8 cellular contexts compared by ENCODE assay signal in genomic region chr6:168035661-168036616, GRCh38. TPM values are rescaled to one million over a fixed set of nuclear protein-coding genes. Genes with fewer than 3 reads are reported as not detected.
DNase-seq lines count a peak whose midpoint lies in the region; ATAC-seq and TF ChIP-seq lines count a peak whose summit lies in the region.

No MANE protein-coding gene starts in this region.

- CTCF ChIA-PET in CD4-positive, alpha-beta memory T cell (lab: Charles Lee; ENCODE audit: partially characterized antibody), result no interaction called here

- peaks cover 4% of the 10 kb centered on the region for H3K27me3 ChIP-seq in CD4-positive, alpha-beta memory T cell (ENCODE audit: insufficient read depth, low read length)
- no peaks in the 10 kb centered on the region for H3K27me3 ChIP-seq in layer of hippocampus (ENCODE audit: control insufficient read depth, insufficient read depth, low read length)
- H3K27me3 ChIP-seq in thyroid gland, result no peaks in the 10 kb centered on the region

- no peak overlapping the region for H3K27ac ChIP-seq in CD4-positive, alpha-beta memory T cell (ENCODE audit: low read depth, low read length)
- peak overlapping the region; percentile 27 for H3K27ac ChIP-seq in layer of hippocampus (ENCODE audit: low read depth, low read length)
- peak overlapping the region in 2 of 3 donors; percentile 26 to 55 for H3K27ac ChIP-seq in thyroid gland

- no peaks in the 10 kb centered on the region for H3K4me1 ChIP-seq in CD4-positive, alpha-beta memory T cell (ENCODE audit: insufficient read depth, low read length)
- H3K4me1 ChIP-seq in thyroid gland, result no peaks in the 10 kb centered on the region

- no peak for TF ChIP-seq POLR2A in thyroid gland (IDR thresholded peaks at IDR 0.05)

- peak in 1 of 5 donors; percentile 4 for DNase-seq in CD4-positive, alpha-beta memory T cell
- DNase-seq in M059J (ENCODE audit: low read depth) (peak; percentile 68), thyroid gland (no peak), COR-L47 (lab: John Stamatoyannopoulos, UW) (no peak)

- H3K9me3 ChIP-seq in CD4-positive, alpha-beta memory T cell (ENCODE audit: control insufficient read depth in 1 of 2, low read length in 2 of 2), result no peaks in the 10 kb centered on the region
- H3K9me3 ChIP-seq in thyroid gland, result no peaks in the 10 kb centered on the region

- H3K4me3 Mint-ChIP-seq in CD4-positive, alpha-beta memory T cell, result peak overlapping the region; percentile 32 to 83 (median 68)
- H3K4me3 Mint-ChIP-seq in brain, result peak overlapping the region; percentile 42 to 86 (median 79)

- WGBS in thyroid gland, 2 donors, result 59 to 68% methylated on average over 28 to 29 of the region's 29 CpGs

- H3K27ac Mint-ChIP-seq in CD4-positive, alpha-beta memory T cell, result peak overlapping the region in 2 of 7 donors; percentile 22 to 23
- H3K27ac Mint-ChIP-seq in brain, result peak overlapping the region in 1 of 5 experiments; percentile 79

- H3K9me3 Mint-ChIP-seq in CD4-positive, alpha-beta memory T cell, result peaks cover 0 to 38% (median 25%) of the 10 kb centered on the region in 8 donors
- peaks cover 46 to 70% (median 58%) of the 10 kb centered on the region in 5 experiments for H3K9me3 Mint-ChIP-seq in brain

- intact Hi-C loops in CD4-positive, alpha-beta memory T cell (cut with micrococcal nuclease), result no loop called here
- intact Hi-C loops in thyroid gland (cut with DNase I), result no loop called here

- peaks cover 20 to 23% of the 10 kb centered on the region in 2 donors for H3K27me3 Mint-ChIP-seq in CD4-positive, alpha-beta memory T cell
- H3K27me3 Mint-ChIP-seq in brain, result peaks cover 4% of the 10 kb centered on the region

- peak overlapping the region in 1 of 2 donors; percentile 7 for H3K4me3 ChIP-seq in CD4-positive, alpha-beta memory T cell (ENCODE audit: low read length in 2 of 2)
- H3K4me3 ChIP-seq in thyroid gland (replicated peaks in 1 of 3), result no peak overlapping the region

- peaks cover 0 to 14% (median 2%) of the 10 kb centered on the region in 4 donors for H3K4me1 Mint-ChIP-seq in CD4-positive, alpha-beta memory T cell
- H3K4me1 Mint-ChIP-seq in brain, result peaks cover 35% of the 10 kb centered on the region

- no peak for ATAC-seq in HG03520 (IDR thresholded peaks at IDR 0.05; ENCODE audit: unreplicated experiment)
- ATAC-seq in GM18858 (IDR thresholded peaks at IDR 0.05; ENCODE audit: unreplicated experiment), result no peak

- TF ChIP-seq CTCF in brain (conservative IDR thresholded peaks at IDR 0.05) (no peak), thyroid gland (IDR thresholded peaks at IDR 0.05) (no peak)

- H3K36me3 ChIP-seq in CD4-positive, alpha-beta memory T cell (ENCODE audit: insufficient read depth, low read length), result no peaks in the 10 kb centered on the region
- no peaks in the 10 kb centered on the region for H3K36me3 ChIP-seq in thyroid gland

- POLR2A ChIA-PET in CD4-positive, alpha-beta memory T cell (lab: Charles Lee; ENCODE audit: partially characterized antibody), result no interaction called here

- H3K36me3 Mint-ChIP-seq in CD4-positive, alpha-beta memory T cell, result no peaks in the 10 kb centered on the region
- peaks cover 11% of the 10 kb centered on the region for H3K36me3 Mint-ChIP-seq in brain

RNA-seq across cellular contexts. Expression of gene KIF25, which starts 38.5 kb away (rescaled TPM):
- not detected for total RNA-seq in CD4-positive, alpha-beta memory T cell
- polyA plus RNA-seq in CD4-positive, alpha-beta memory T cell, result not detected
- not detected in 2 replicates for total RNA-seq in M059J (2014; rRNA removed; shearing (Covaris generic))
- polyA plus RNA-seq in brain (ENCODE audit: insufficient read depth, low read depth, low replicate concordance), result 0.48 TPM
- not detected for total RNA-seq in thyroid gland

RNA-seq across cellular contexts. Expression of gene FRMD1, which starts 43.1 kb away (rescaled TPM):
- total RNA-seq in CD4-positive, alpha-beta memory T cell, result not detected
- not detected for polyA plus RNA-seq in CD4-positive, alpha-beta memory T cell
- total RNA-seq in M059J (2014; rRNA removed; shearing (Covaris generic)), result not detected in 2 replicates
- 0.49 TPM for polyA plus RNA-seq in brain (ENCODE audit: insufficient read depth, low read depth, low replicate concordance)
- under 1 TPM in 1 of 4 donors, not detected in 3; 0.13 TPM for total RNA-seq in thyroid gland
